In genomic region chr22:27090595-27090994, GRCh38 we compare ENCODE assay signal across 12 cellular contexts.
DNase-seq lines count a peak whose midpoint lies in the region.
"Had no signal": no experiment of that assay in that cellular context is flagged by ENCODE, and none has a peak within 500 bp of the region (broad histone marks: within the 10 kb centered on the region; RNA-seq: fewer than 3 reads in every experiment).

No MANE protein-coding gene starts in this region.

- H4K8ac ChIP-seq in neuronal stem cell (ENCODE audit: low read depth, low read length) = no peak overlapping the region

- H3K9me3 ChIP-seq in SK-N-MC (ENCODE audit: low read depth, low read length) (no peaks in the 10 kb centered on the region), neuronal stem cell (replicated peaks in 1 of 2; ENCODE audit: control insufficient read depth in 2 of 2, insufficient read depth in 1 of 2, low read depth in 1 of 2, low read length in 2 of 2) (peaks cover 0 to 8% of the 10 kb centered on the region in 2 donors)

- H3K36me3 ChIP-seq in SK-N-MC (ENCODE audit: insufficient read depth, low read length) (no peaks in the 10 kb centered on the region), neuronal stem cell (replicated peaks in 1 of 2; ENCODE audit: control insufficient read depth in 2 of 2, insufficient read depth in 2 of 2, low read length in 2 of 2) (peaks cover 0 to 8% of the 10 kb centered on the region in 2 donors)

- H2BK12ac ChIP-seq in neuronal stem cell (ENCODE audit: low read length) = peak overlapping the region; percentile 36

- no peak overlapping the region for H2BK120ac ChIP-seq in neuronal stem cell (ENCODE audit: low read depth, low read length)

- no peak overlapping the region for H3K14ac ChIP-seq in neuronal stem cell (ENCODE audit: low read length)

- peaks cover 5% of the 10 kb centered on the region for H3K79me1 ChIP-seq in neuronal stem cell (ENCODE audit: low read depth, low read length)

- no peak overlapping the region for H2BK5ac ChIP-seq in neuronal stem cell (ENCODE audit: low read length)

- no peak overlapping the region for H2BK15ac ChIP-seq in neuronal stem cell (ENCODE audit: low read length)

- H2AK5ac ChIP-seq in neuronal stem cell (ENCODE audit: low read depth, low read length) = no peak overlapping the region

- H3K4ac ChIP-seq in neuronal stem cell (ENCODE audit: low read length) = no peak overlapping the region

- DNase-seq in NCI-H1694 (lab: John Stamatoyannopoulos, UW) = peak; percentile 75
- DNase-seq in SK-N-MC (ENCODE audit: low read depth, low spot score) = no peak
- DNase-seq in neuronal stem cell (ENCODE audit: low spot score) = no peak
- DNase-seq in retina = peak; percentile 58
- DNase-seq in ACHN = no peak
- DNase-seq in NCI-H2107 treated with DMSO at 0.1 percent for 48 hours (lab: John Stamatoyannopoulos, UW; ENCODE audit: unreplicated experiment) = no peak
- no peak for DNase-seq in NCI-H1092 treated with DMSO at 0.1 percent for 48 hours (lab: John Stamatoyannopoulos, UW)
- no peak for DNase-seq in activated naive CD4-positive, alpha-beta T cell treated with Interleukin-2 at 50 U/mL for 16 hours
- DNase-seq: DMS79, GOT3, H9 had no signal

- H3K27me3 ChIP-seq in neuronal stem cell (ENCODE audit: control insufficient read depth in 3 of 3, insufficient read depth in 3 of 3, low read depth in 1 of 3, low read length in 3 of 3) = peaks cover 0 to 5% (median 0%) of the 10 kb centered on the region in 3 experiments

- no peak overlapping the region for H3K4me2 ChIP-seq in neuronal stem cell (ENCODE audit: insufficient read depth, low read length, poor library complexity, severe bottlenecking)

- WGBS in neuronal stem cell (ENCODE audit: extremely low coverage in 2 of 2, insufficient read length in 2 of 2, insufficient replicate concordance in 1 of 2), 2 donors = no CpG with 5 or more reads among the region's 17 CpGs

- H4K91ac ChIP-seq in neuronal stem cell (ENCODE audit: low read depth, low read length, poor library complexity) = no peak overlapping the region

- H3K4me3 ChIP-seq in SK-N-MC (peak overlapping the region; percentile 35; the same call in 1 of the 2 replicates), neuronal stem cell (ENCODE audit: low read length in 2 of 2) (no peak overlapping the region)
- H3K4me3 ChIP-seq: GM12878 had no signal

- no peak overlapping the region for H2AFZ ChIP-seq in neuronal stem cell (ENCODE audit: low read length)

- peak overlapping the region; percentile 44 for H3K18ac ChIP-seq in neuronal stem cell (ENCODE audit: low read length)

- peaks cover 10 to 14% of the 10 kb centered on the region in 2 donors for H3K4me1 ChIP-seq in neuronal stem cell (ENCODE audit: control insufficient read depth in 2 of 2, insufficient read depth in 1 of 2, low read depth in 1 of 2, low read length in 2 of 2)

- no peak overlapping the region for H3K9ac ChIP-seq in SK-N-MC (ENCODE audit: insufficient read length)
- H3K9ac ChIP-seq in neuronal stem cell (ENCODE audit: low read depth, low read length, poor library complexity) = no peak overlapping the region

- H3K27ac ChIP-seq in SK-N-MC (no peak overlapping the region), neuronal stem cell (replicated peaks; ENCODE audit: low read length) (no peak overlapping the region)

- H3K23ac ChIP-seq in neuronal stem cell (ENCODE audit: low read depth, low read length, poor library complexity) = peak overlapping the region; percentile 5

- in situ Hi-C loops in ACHN (cut with HindIII; ENCODE audit: low pct_ligation_motif_present, low pct_unique_long_range_greater_than_20kb, low sequenced_read_pairs) = no loop called here

Comparison
In these comparisons a context has a peak if more than half of its experiments do, and no peak if none do; other contexts are left out.
1. DNase-seq: peak in NCI-H1694 (single experiment) and retina (single experiment); none in SK-N-MC (single experiment), neuronal stem cell (single experiment), ACHN (single experiment), NCI-H2107 treated with DMSO at 0.1 percent for 48 hours (single experiment), NCI-H1092 treated with DMSO at 0.1 percent for 48 hours (single experiment) and activated naive CD4-positive, alpha-beta T cell treated with Interleukin-2 at 50 U/mL for 16 hours (single experiment).